1 cellular context compared by ENCODE assay signal in genomic region chr1:178607718-178608408, GRCh38.
TF ChIP-seq lines count a peak whose summit lies in the region.

No MANE protein-coding gene starts in this region.

TF ChIP-seq in GM12878, 131 proteins besides CTCF, POLR2A, EP300 and RAD21 (continued from another document):
- no peak for TF ChIP-seq SUPT20H (IDR thresholded peaks at IDR 0.05; ENCODE audit: borderline replicate concordance, control insufficient read depth, low read depth, low read length)
- TF ChIP-seq TCF3 (IDR thresholded peaks at IDR 0.05; ENCODE audit: borderline replicate concordance, insufficient read depth, low read depth, low read length): no peak
- peak; percentile 48 for TF ChIP-seq NFIC (IDR thresholded peaks at IDR 0.05; ENCODE audit: low read depth, low read length)
- no peak for TF ChIP-seq RBBP5 (conservative IDR thresholded peaks at IDR 0.05)
- no peak for TF ChIP-seq BRCA1 (IDR thresholded peaks at IDR 0.05; ENCODE audit: low read depth, low read length)
- no peak for TF ChIP-seq JUND (IDR thresholded peaks at IDR 0.05; ENCODE audit: low read depth, low read length)
- no peak for TF ChIP-seq RB1 (IDR thresholded peaks at IDR 0.05; ENCODE audit: borderline replicate concordance)
- TF ChIP-seq MEF2B (IDR thresholded peaks at IDR 0.05; ENCODE audit: partially characterized antibody, poor library complexity, severe bottlenecking): peak; percentile 20
- no peak for TF ChIP-seq CHD4 (IDR thresholded peaks at IDR 0.05)
- TF ChIP-seq POLR2AphosphoS2 (IDR thresholded peaks at IDR 0.05; ENCODE audit: low read depth, low read length): no peak
- no peak for TF ChIP-seq GABPA (IDR thresholded peaks at IDR 0.05; ENCODE audit: low read depth)
- no peak for TF ChIP-seq STAT1 (conservative IDR thresholded peaks at IDR 0.05)
- TF ChIP-seq SP1 (IDR thresholded peaks at IDR 0.05; ENCODE audit: low read depth, low read length): no peak
- peak; percentile 79; the same call in 1 of the 2 replicates for TF ChIP-seq NBN (IDR thresholded peaks at IDR 0.05)
- TF ChIP-seq YY1 (IDR thresholded peaks at IDR 0.05; ENCODE audit: low read depth, low read length): no peak
- TF ChIP-seq SIX5 (IDR thresholded peaks at IDR 0.05; ENCODE audit: low read depth, low read length, severe bottlenecking): no peak
- TF ChIP-seq MYC (IDR thresholded peaks at IDR 0.05; ENCODE audit: insufficient read depth, insufficient read length, insufficient replicate concordance, low read length, severe bottlenecking): no peak
- TF ChIP-seq ESRRA (IDR thresholded peaks at IDR 0.05; ENCODE audit: low read length): no peak
- TF ChIP-seq PML (IDR thresholded peaks at IDR 0.05; ENCODE audit: low read length): 0 out of 2 replicates have a peak, but pooled peaks have one; percentile 56
- TF ChIP-seq BHLHE40 (IDR thresholded peaks at IDR 0.05; ENCODE audit: borderline replicate concordance in 1 of 2, low read depth in 2 of 2, low read length in 1 of 2): peak in 1 of 2 experiments; percentile 69; a peak in 1 of 4 replicates
- TF ChIP-seq PKNOX1 (IDR thresholded peaks at IDR 0.05): peak; percentile 68
- peak; percentile 89 for TF ChIP-seq SKIL (IDR thresholded peaks at IDR 0.05; ENCODE audit: low read depth, poor library complexity, severe bottlenecking)
- no peak for TF ChIP-seq SMAD5 (IDR thresholded peaks at IDR 0.05; ENCODE audit: low read depth)
- TF ChIP-seq POU2F2 (IDR thresholded peaks at IDR 0.05; ENCODE audit: borderline replicate concordance, low read depth, low read length): peak; percentile 49; the same call in 1 of the 3 replicates
- peak; percentile 86 for TF ChIP-seq MTA2 (IDR thresholded peaks at IDR 0.05; ENCODE audit: low read depth)
- peak; percentile 15; the same call in 1 of the 2 replicates for TF ChIP-seq RAD51 (IDR thresholded peaks at IDR 0.05)
- TF ChIP-seq, protein P1, sequence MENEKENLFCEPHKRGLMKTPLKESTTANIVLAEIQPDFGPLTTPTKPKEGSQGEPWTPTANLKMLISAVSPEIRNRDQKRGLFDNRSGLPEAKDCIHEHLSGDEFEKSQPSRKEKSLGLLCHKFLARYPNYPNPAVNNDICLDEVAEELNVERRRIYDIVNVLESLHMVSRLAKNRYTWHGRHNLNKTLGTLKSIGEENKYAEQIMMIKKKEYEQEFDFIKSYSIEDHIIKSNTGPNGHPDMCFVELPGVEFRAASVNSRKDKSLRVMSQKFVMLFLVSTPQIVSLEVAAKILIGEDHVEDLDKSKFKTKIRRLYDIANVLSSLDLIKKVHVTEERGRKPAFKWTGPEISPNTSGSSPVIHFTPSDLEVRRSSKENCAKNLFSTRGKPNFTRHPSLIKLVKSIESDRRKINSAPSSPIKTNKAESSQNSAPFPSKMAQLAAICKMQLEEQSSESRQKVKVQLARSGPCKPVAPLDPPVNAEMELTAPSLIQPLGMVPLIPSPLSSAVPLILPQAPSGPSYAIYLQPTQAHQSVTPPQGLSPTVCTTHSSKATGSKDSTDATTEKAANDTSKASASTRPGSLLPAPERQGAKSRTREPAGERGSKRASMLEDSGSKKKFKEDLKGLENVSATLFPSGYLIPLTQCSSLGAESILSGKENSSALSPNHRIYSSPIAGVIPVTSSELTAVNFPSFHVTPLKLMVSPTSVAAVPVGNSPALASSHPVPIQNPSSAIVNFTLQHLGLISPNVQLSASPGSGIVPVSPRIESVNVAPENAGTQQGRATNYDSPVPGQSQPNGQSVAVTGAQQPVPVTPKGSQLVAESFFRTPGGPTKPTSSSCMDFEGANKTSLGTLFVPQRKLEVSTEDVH (IDR thresholded peaks at IDR 0.05; ENCODE audit: low read depth, partially characterized antibody): no peak
- TF ChIP-seq MXI1 (IDR thresholded peaks at IDR 0.05; ENCODE audit: low read depth, low read length): no peak
- no peak for TF ChIP-seq ZNF622 (IDR thresholded peaks at IDR 0.05)
- no peak for TF ChIP-seq LARP7 (IDR thresholded peaks at IDR 0.05)
- TF ChIP-seq, protein P2, sequence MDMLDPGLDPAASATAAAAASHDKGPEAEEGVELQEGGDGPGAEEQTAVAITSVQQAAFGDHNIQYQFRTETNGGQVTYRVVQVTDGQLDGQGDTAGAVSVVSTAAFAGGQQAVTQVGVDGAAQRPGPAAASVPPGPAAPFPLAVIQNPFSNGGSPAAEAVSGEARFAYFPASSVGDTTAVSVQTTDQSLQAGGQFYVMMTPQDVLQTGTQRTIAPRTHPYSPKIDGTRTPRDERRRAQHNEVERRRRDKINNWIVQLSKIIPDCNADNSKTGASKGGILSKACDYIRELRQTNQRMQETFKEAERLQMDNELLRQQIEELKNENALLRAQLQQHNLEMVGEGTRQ (IDR thresholded peaks at IDR 0.05; ENCODE audit: borderline replicate concordance, low read depth, low read length): no peak
- no peak; a peak in 1 of 4 replicates for TF ChIP-seq IKZF2 (IDR thresholded peaks at IDR 0.05)
- TF ChIP-seq RELA (IDR thresholded peaks at IDR 0.05; ENCODE audit: borderline replicate concordance, partially characterized antibody): no peak
- TF ChIP-seq ETV6 (conservative IDR thresholded peaks at IDR 0.05 in 1 of 2, IDR thresholded peaks at IDR 0.05 in 1 of 2; ENCODE audit: borderline replicate concordance in 1 of 2, low read depth in 1 of 2): no peak
- TF ChIP-seq JUNB (IDR thresholded peaks at IDR 0.05): peak; percentile 62
- TF ChIP-seq BCL11A (IDR thresholded peaks at IDR 0.05; ENCODE audit: low read depth, low read length): peak; percentile 83
- peak; percentile 43; the same call in 1 of the 2 replicates for TF ChIP-seq BACH1 (IDR thresholded peaks at IDR 0.05; ENCODE audit: borderline replicate concordance)
- TF ChIP-seq TAF1 (IDR thresholded peaks at IDR 0.05; ENCODE audit: borderline replicate concordance, low read depth, low read length): no peak
- TF ChIP-seq CBX3 (IDR thresholded peaks at IDR 0.05; ENCODE audit: borderline replicate concordance, low read depth): no peak
- no peak for TF ChIP-seq ZNF217 (IDR thresholded peaks at IDR 0.05)
- 0 out of 2 replicates have a peak, but pooled peaks have one; percentile 26 for TF ChIP-seq NR2F1 (conservative IDR thresholded peaks at IDR 0.05)
- no peak for TF ChIP-seq NFYA (IDR thresholded peaks at IDR 0.05; ENCODE audit: borderline replicate concordance, low read depth, low read length)
- TF ChIP-seq, protein P3, sequence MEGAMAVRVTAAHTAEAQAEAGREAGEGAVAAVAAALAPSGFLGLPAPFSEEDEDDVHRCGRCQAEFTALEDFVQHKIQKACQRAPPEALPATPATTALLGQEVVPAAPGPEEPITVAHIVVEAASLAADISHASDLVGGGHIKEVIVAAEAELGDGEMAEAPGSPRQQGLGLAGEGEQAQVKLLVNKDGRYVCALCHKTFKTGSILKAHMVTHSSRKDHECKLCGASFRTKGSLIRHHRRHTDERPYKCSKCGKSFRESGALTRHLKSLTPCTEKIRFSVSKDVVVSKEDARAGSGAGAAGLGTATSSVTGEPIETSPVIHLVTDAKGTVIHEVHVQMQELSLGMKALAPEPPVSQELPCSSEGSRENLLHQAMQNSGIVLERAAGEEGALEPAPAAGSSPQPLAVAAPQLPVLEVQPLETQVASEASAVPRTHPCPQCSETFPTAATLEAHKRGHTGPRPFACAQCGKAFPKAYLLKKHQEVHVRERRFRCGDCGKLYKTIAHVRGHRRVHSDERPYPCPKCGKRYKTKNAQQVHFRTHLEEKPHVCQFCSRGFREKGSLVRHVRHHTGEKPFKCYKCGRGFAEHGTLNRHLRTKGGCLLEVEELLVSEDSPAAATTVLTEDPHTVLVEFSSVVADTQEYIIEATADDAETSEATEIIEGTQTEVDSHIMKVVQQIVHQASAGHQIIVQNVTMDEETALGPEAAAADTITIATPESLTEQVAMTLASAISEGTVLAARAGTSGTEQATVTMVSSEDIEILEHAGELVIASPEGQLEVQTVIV (IDR thresholded peaks at IDR 0.05; ENCODE audit: borderline replicate concordance, partially characterized antibody): no peak
- no peak for TF ChIP-seq ATF3 (IDR thresholded peaks at IDR 0.05; ENCODE audit: borderline replicate concordance, extremely low read depth, low read depth, low read length)
TF ChIP-seq in GM12878: peak in this region for 28.
